8 cellular contexts compared by ENCODE assay signal in the genomic region with DNA sequence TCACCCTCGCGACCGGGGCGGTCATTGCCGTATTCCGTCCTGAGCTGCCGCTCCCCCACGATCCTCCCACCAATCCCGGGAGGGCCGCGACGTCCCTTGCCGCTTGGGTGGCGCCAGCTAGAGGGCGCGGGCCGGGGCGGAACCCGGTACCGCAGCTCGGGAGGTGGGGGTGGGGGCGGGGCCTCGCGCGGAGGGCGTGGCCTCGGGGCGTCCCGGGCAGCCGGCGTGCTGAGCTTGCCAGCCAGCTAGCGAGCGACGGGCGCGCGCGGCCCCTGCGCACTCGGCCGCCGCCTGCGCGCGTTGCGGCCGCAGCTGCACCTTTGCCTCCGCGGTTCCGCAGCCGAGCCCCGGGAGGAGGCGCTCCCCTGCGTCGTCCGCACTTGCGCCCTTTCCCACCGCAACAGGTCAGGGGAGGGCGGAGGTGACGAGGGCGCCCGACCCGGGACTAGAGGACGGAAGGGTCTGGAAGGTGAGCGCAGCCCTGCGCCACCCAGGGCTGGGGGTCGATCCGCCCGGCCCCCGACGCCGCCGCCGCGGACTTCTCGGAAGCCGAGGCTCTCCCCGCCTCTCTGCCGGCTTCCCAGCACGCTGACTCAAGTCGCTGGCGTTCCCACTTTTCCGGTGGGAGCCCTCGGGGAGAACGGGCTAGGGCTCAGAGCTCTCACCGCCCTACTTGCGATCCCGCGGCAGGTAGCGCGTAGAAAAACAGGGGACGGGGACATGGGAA. TPM values are rescaled to one million over a fixed set of nuclear protein-coding genes. Genes with fewer than 3 reads are reported as not detected.
A peak's percentile ranks its signal among the peaks of the same experiment; 100 is the strongest.
DNase-seq lines count a peak whose midpoint lies in the region; ATAC-seq, FAIRE-seq and TF ChIP-seq lines count a peak whose summit lies in the region.

A gene with protein sequence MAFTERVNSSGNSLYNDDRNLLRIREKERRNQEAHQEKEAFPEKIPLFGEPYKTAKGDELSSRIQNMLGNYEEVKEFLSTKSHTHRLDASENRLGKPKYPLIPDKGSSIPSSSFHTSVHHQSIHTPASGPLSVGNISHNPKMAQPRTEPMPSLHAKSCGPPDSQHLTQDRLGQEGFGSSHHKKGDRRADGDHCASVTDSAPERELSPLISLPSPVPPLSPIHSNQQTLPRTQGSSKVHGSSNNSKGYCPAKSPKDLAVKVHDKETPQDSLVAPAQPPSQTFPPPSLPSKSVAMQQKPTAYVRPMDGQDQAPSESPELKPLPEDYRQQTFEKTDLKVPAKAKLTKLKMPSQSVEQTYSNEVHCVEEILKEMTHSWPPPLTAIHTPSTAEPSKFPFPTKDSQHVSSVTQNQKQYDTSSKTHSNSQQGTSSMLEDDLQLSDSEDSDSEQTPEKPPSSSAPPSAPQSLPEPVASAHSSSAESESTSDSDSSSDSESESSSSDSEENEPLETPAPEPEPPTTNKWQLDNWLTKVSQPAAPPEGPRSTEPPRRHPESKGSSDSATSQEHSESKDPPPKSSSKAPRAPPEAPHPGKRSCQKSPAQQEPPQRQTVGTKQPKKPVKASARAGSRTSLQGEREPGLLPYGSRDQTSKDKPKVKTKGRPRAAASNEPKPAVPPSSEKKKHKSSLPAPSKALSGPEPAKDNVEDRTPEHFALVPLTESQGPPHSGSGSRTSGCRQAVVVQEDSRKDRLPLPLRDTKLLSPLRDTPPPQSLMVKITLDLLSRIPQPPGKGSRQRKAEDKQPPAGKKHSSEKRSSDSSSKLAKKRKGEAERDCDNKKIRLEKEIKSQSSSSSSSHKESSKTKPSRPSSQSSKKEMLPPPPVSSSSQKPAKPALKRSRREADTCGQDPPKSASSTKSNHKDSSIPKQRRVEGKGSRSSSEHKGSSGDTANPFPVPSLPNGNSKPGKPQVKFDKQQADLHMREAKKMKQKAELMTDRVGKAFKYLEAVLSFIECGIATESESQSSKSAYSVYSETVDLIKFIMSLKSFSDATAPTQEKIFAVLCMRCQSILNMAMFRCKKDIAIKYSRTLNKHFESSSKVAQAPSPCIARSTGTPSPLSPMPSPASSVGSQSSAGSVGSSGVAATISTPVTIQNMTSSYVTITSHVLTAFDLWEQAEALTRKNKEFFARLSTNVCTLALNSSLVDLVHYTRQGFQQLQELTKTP (plus strand): TSS at position 240 of the 727 bp plus-strand sequence. CDS start 13,523 bp downstream, outside the sequence.

- peak within 1 kb of the TSS; percentile 67 for H4K91ac ChIP-seq in H1 (replicated peaks; ENCODE audit: insufficient read length, low read length)

- peak within 1 kb of the TSS; percentile 91 for H3K18ac ChIP-seq in H1 (ENCODE audit: extremely low read depth, low read length)

- no peak; a peak in 1 of 3 replicates for TF ChIP-seq EP300 in H1 (IDR thresholded peaks at IDR 0.05; ENCODE audit: borderline replicate concordance in 1 of 2, low read depth in 2 of 2, low read length in 2 of 2)

- ATAC-seq in GM21360 (IDR thresholded peaks at IDR 0.05; ENCODE audit: unreplicated experiment) = peak; percentile 53

- no peak within 1 kb of the TSS for H2AK5ac ChIP-seq in H1 (ENCODE audit: low read depth, low read length)

- H4K20me1 ChIP-seq in H1 (replicated peaks in 1 of 2; ENCODE audit: control insufficient read depth in 1 of 2, insufficient read depth in 2 of 2, low read length in 2 of 2) = peaks cover 3% of the 10 kb centered on the region in 2 experiments

- no peak within 1 kb of the TSS for H3K23ac ChIP-seq in H1 (ENCODE audit: insufficient read length)

- peak; percentile 12 to 41; a peak in 3 of 4 replicates for TF ChIP-seq RAD21 in H1 (IDR thresholded peaks at IDR 0.05 in 1 of 2, conservative IDR thresholded peaks at IDR 0.05 in 1 of 2; ENCODE audit: low read depth in 2 of 2, low read length in 2 of 2)

- DNase-seq in COLO829 (ENCODE audit: low spot score) (peak; percentile 87), HT1080 (ENCODE audit: low read depth) (peak; percentile 91), NOMO-1 (lab: John Stamatoyannopoulos, UW; ENCODE audit: unreplicated experiment in 2 of 2) (peak; percentile 90 to 94), H1 (ENCODE audit: low read depth in 1 of 2, low spot score in 2 of 2) (peak; percentile 81 to 90), mesenteric fat pad (ENCODE audit: low spot score) (peak; percentile 98)
- peak; percentile 70 to 73 for DNase-seq in activated CD8-positive, alpha-beta memory T cell treated with anti-CD3 and anti-CD28 coated beads for 4 hours (ENCODE audit: low read depth in 2 of 2)
- DNase-seq in stimulated activated CD8-positive, alpha-beta memory T cell treated with anti-CD3 and anti-CD28 coated beads, Interleukin-15, amount 100 ng/mL, for 4 hours (ENCODE audit: low read depth in 2 of 2) = peak; percentile 67 to 78

- peak within 1 kb of the TSS; percentile 78 for H4K5ac ChIP-seq in H1 (ENCODE audit: insufficient read length, low read depth, low read length)

- FAIRE-seq in H1 (lab: Jason Lieb, UNC) = no peak

- peak within 1 kb of the TSS; percentile 69 for H3K4ac ChIP-seq in H1 (replicated peaks; ENCODE audit: insufficient read length, low read depth, low read length)

- CTCF ChIA-PET in H1 (lab: Charles Lee; ENCODE audit: partially characterized antibody) = interaction anchor here (0.6 to 2.5 kb wide), 17 partner anchors 10 to 186 kb away, joined by 3 to 13 read pairs (median 4); no protein-coding TSS in a partner anchor

- H3K14ac ChIP-seq in H1 (ENCODE audit: insufficient read length) = no peak within 1 kb of the TSS

- H4K8ac ChIP-seq in H1 (ENCODE audit: extremely low read depth, insufficient read depth, low read length) = peak within 1 kb of the TSS; percentile 86

- H3K4me3 ChIP-seq in H1 (ENCODE audit: extremely low read depth in 1 of 4, insufficient read depth in 2 of 4, low read depth in 3 of 4, low read length in 4 of 4) = peak within 1 kb of the TSS; percentile 67 to 88 (median 80)

- no peak within 1 kb of the TSS; the same call in 1 of the 2 replicates for H2BK15ac ChIP-seq in H1 (ENCODE audit: low read length)

- peak; percentile 33 to 39 (median 34) for TF ChIP-seq CTCF in H1 (IDR thresholded peaks at IDR 0.05; ENCODE audit: control extremely low read depth in 1 of 3, insufficient read depth in 1 of 3, low read depth in 1 of 3, low read length in 3 of 3)

- peaks cover 23 to 39% of the 10 kb centered on the region in 2 experiments for H3K79me2 ChIP-seq in H1 (ENCODE audit: control insufficient read depth in 1 of 2, insufficient read depth in 2 of 2, low read length in 2 of 2)

- peak within 1 kb of the TSS; percentile 72 to 85 (median 80) for H3K9ac ChIP-seq in H1 (replicated peaks in 1 of 4; ENCODE audit: extremely low read depth in 1 of 4, low read depth in 3 of 4, low read length in 3 of 4)

- peak within 1 kb of the TSS; percentile 90 for H2BK5ac ChIP-seq in H1 (ENCODE audit: low read depth, low read length)

- H3K79me1 ChIP-seq in H1 (ENCODE audit: low read depth, low read length) = peaks cover 2% of the 10 kb centered on the region; the same call in 1 of the 2 replicates

- H3K27ac ChIP-seq in H1 (ENCODE audit: low read depth, low read length) = peak within 1 kb of the TSS; percentile 81

- H3K27me3 ChIP-seq in H1 (replicated peaks in 1 of 4; ENCODE audit: control insufficient read depth in 3 of 4, extremely low read depth in 1 of 4, insufficient read depth in 3 of 4, low read length in 3 of 4) = no peaks in the 10 kb centered on the region

- H2AFZ ChIP-seq in H1 (ENCODE audit: low read length) = 0 out of 2 replicates have a peak within 1 kb of the TSS, but pooled peaks have one; percentile 54

- H3K4me1 ChIP-seq in H1 (replicated peaks in 1 of 4; ENCODE audit: control insufficient read depth in 3 of 4, insufficient read depth in 4 of 4, low read length in 3 of 4) = peaks cover 0 to 5% (median 3%) of the 10 kb centered on the region in 4 experiments; a peak in 3 of 7 replicates

- H3K36me3 ChIP-seq in H1 (ENCODE audit: control insufficient read depth in 2 of 4, insufficient read depth in 4 of 4, low read length in 3 of 4) = no peaks in the 10 kb centered on the region

- WGBS in H1 (ENCODE audit: extremely low coverage in 1 of 2, insufficient coverage in 1 of 2, insufficient read length in 1 of 2, insufficient replicate concordance in 2 of 2, low coverage in 1 of 2, low lambda C conversion rate in 2 of 2, missing lambda C conversion rate in 1 of 2), 2 experiments = 3% methylated on average over 43 of the region's 92 CpGs; no CpG with 5 or more reads in 1 of the 2 experiments

- no peak within 1 kb of the TSS for H2BK120ac ChIP-seq in H1 (replicated peaks; ENCODE audit: low read depth, low read length)

- peak within 1 kb of the TSS; percentile 77 to 81 for H3K4me2 ChIP-seq in H1 (ENCODE audit: insufficient read depth in 1 of 2, low read depth in 2 of 2, low read length in 2 of 2)

- H2BK12ac ChIP-seq in H1 (ENCODE audit: low read depth, low read length) = peak within 1 kb of the TSS; percentile 64

- H3K23me2 ChIP-seq in H1 (ENCODE audit: low read depth, low read length) = peaks cover 4% of the 10 kb centered on the region; the same call in 1 of the 2 replicates

- H3K56ac ChIP-seq in H1 (replicated peaks; ENCODE audit: insufficient read length, low read depth, low read length) = peak within 1 kb of the TSS; percentile 90

- peak; percentile 85 to 92 for TF ChIP-seq POLR2A in H1 (IDR thresholded peaks at IDR 0.05; ENCODE audit: control extremely low read depth in 1 of 2, low read depth in 2 of 2, low read length in 2 of 2)

- no peak within 1 kb of the TSS; the same call in 1 of the 2 replicates for H2BK20ac ChIP-seq in H1 (ENCODE audit: low read length)

- H3K9me3 ChIP-seq in H1 (ENCODE audit: insufficient read depth in 2 of 2, low read depth in 1 of 2, low read length in 1 of 2) = no peaks in the 10 kb centered on the region

- POLR2A ChIA-PET in H1 (lab: Charles Lee; ENCODE audit: partially characterized antibody) = interaction anchor here (0.6 to 15.3 kb wide), 26 partner anchors 12 to 490 kb away, joined by 3 to 319 read pairs (median 4); a partner anchor contains a TSS

TF ChIP-seq in H1, 55 proteins besides CTCF, POLR2A, EP300 and RAD21 (continues in another document):
- TF ChIP-seq TBP (IDR thresholded peaks at IDR 0.05; ENCODE audit: low read depth, low read length) (peak; percentile 76; the same call in 1 of the 2 replicates), SIN3A (conservative IDR thresholded peaks at IDR 0.05 in 1 of 2, IDR thresholded peaks at IDR 0.05 in 1 of 2; ENCODE audit: low read depth in 1 of 2, low read length in 2 of 2) (0 out of 4 replicates have a peak, but pooled peaks of 1 of the 2 experiments have one; percentile 8)

RNA-seq across cellular contexts. Expression of the gene that starts here (rescaled TPM):
- 8.4 and 13.5 TPM in 2 replicates for total RNA-seq in HT1080 (2014; rRNA removed; shearing (Covaris generic))
- 9.5 and 13.2 TPM in 2 replicates for polyA plus RNA-seq in HT1080 (2015; cell fraction: cytosol; rRNA removed)
- 22.5 and 24.7 TPM in 2 replicates for polyA plus RNA-seq in HT1080 (2015; cell fraction: nucleus; rRNA removed)
- total RNA-seq in H1 (2021; fragmentation: NEBNext Ultra II Directional; extraction: Animal tissue kit (Norgen Biotek cat#: 25700)) = 85.4 and 85.5 TPM in 2 replicates
- 14.8 and 24.6 TPM in 2 replicates for polyA plus RNA-seq in H1 (2011; rRNA removed)
- polyA plus RNA-seq in H1 (2011; cell fraction: cytosol; rRNA removed) = 14.7 TPM
- polyA plus RNA-seq in H1 (2011; cell fraction: nucleus; rRNA removed) = 39.6 TPM
- polyA plus RNA-seq in H1 (2012, experiment 1 of 2) = 16.6 to 29.0 TPM (median 21.1 TPM) in 4 replicates
- 1.9 TPM for polyA plus RNA-seq in H1 (2012, experiment 2 of 2)
- 29.1 TPM for polyA plus RNA-seq in H1 (2013, experiment 1 of 2)
- 29.0 TPM for polyA plus RNA-seq in H1 (2013, experiment 2 of 2)
- polyA minus RNA-seq in H1 (2011; rRNA and poly(A)+ RNA removed) = 104 and 106 TPM in 2 replicates
- polyA minus RNA-seq in H1 (2011; cell fraction: cytosol; rRNA and poly(A)+ RNA removed) = 44.7 TPM
- polyA minus RNA-seq in H1 (2011; cell fraction: nucleus; rRNA and poly(A)+ RNA removed) = 152 TPM
- total RNA-seq in mesenteric fat pad = 122 TPM

Comparison
In these comparisons a context has a peak if more than half of its experiments do, and no peak if none do; other contexts are left out.
1. Peak in every context shown above with its lines: DNase-seq, ATAC-seq, H3K4me3 ChIP-seq and H3K27ac ChIP-seq.